ENCODE assay signal across 32 cellular contexts in genomic region chr3:114350690-114351089, GRCh38. TPM values are rescaled to one million over a fixed set of nuclear protein-coding genes. Genes with fewer than 3 reads are reported as not detected.
"Had no signal": no experiment of that assay in that cellular context is flagged by ENCODE, and none has a peak within 500 bp of the region (broad histone marks: within the 10 kb centered on the region; RNA-seq: fewer than 3 reads in every experiment).

No MANE protein-coding gene starts in this region.

- H3K4me3 ChIP-seq: colonic mucosa, esophagus squamous epithelium, gastrocnemius medialis, heart right ventricle, left lung, lower lobe of right lung, mucosa of descending colon had no signal

- H3K9me3 Mint-ChIP-seq: effector memory CD8-positive, alpha-beta T cell; endodermal cell; mesothelial cell of epicardium had no signal

- H3K27me3 Mint-ChIP-seq: dendritic cell treated with granulocyte-macrophage colony-stimulating factor and Interleukin-4, amounts not matched to agents 40 ng/mL and 50 ng/mL, for 4 days; effector memory CD8-positive, alpha-beta T cell had no signal

- H3K4me3 Mint-ChIP-seq: dendritic cell treated with granulocyte-macrophage colony-stimulating factor and Interleukin-4, amounts not matched to agents 40 ng/mL and 50 ng/mL, for 4 days; effector memory CD8-positive, alpha-beta T cell; endodermal cell; mesothelial cell of epicardium had no signal

- DNase-seq: colonic mucosa; cortex of kidney; effector CD8-positive, alpha-beta T cell; effector memory CD8-positive, alpha-beta T cell; endodermal cell; erythroblast; esophagus squamous epithelium; foreskin fibroblast; foreskin melanocyte; gastrocnemius medialis; head of caudate nucleus; heart right ventricle; hippocampal formation; kidney glomerular epithelial cell; left colon; left ventricle myocardium superior; lower lobe of right lung; mesenchymal stem cell had no signal

- H3K4me1 ChIP-seq: colonic mucosa, esophagus squamous epithelium, left lung, lower lobe of right lung had no signal

- H3K36me3 ChIP-seq: colonic mucosa had no signal

- ATAC-seq: effector memory CD8-positive, alpha-beta T cell; esophagus mucosa; gastrocnemius medialis; left colon; left lung; left ventricle myocardium superior; mucosa of descending colon had no signal

- H3K27ac ChIP-seq: colonic mucosa, epithelial cell of prostate, esophagus squamous epithelium, gastrocnemius medialis, heart right ventricle, left lung, lower lobe of right lung had no signal

- H3K9me3 ChIP-seq: colonic mucosa, esophagus squamous epithelium, gastrocnemius medialis, lower lobe of right lung, mucosa of descending colon had no signal

- H3K27ac Mint-ChIP-seq: dendritic cell treated with granulocyte-macrophage colony-stimulating factor and Interleukin-4, amounts not matched to agents 40 ng/mL and 50 ng/mL, for 4 days; effector memory CD8-positive, alpha-beta T cell; endodermal cell; mesothelial cell of epicardium had no signal

- FAIRE-seq: endometrium, islet of Langerhans, keratinocyte had no signal

- H3K27me3 ChIP-seq: colonic mucosa, esophagus squamous epithelium, gastrocnemius medialis, heart right ventricle, left lung had no signal

RNA-seq across cellular contexts. Expression of gene TIGIT, which starts 56.9 kb away (rescaled TPM):
- total RNA-seq: chondrocyte, dermis microvascular lymphatic vessel endothelial cell, endodermal cell, gastrocnemius medialis, glomerular endothelial cell, left ventricle myocardium superior, lung microvascular endothelial cell, mesothelial cell of epicardium, myocyte had no signal
- polyA plus RNA-seq: keratinocyte had no signal
